In genomic region chr4:62550106-62550505, GRCh38 we compare ENCODE assay signal across 19 cellular contexts.
A peak's percentile ranks its signal among the peaks of the same experiment; 100 is the strongest.
DNase-seq lines count a peak whose midpoint lies in the region; ATAC-seq and TF ChIP-seq lines count a peak whose summit lies in the region.
"Had no signal": no experiment of that assay in that cellular context is flagged by ENCODE, and none has a peak within 500 bp of the region (broad histone marks: within the 10 kb centered on the region; RNA-seq: fewer than 3 reads in every experiment).

No MANE protein-coding gene starts in this region.

- no peak overlapping the region for H3K27ac Mint-ChIP-seq in neural progenitor cell
- H3K27ac Mint-ChIP-seq: CD14-positive monocyte; CD4-positive, alpha-beta T cell had no signal

- H3K27ac ChIP-seq in neural progenitor cell (no peak overlapping the region), ovary (no peak overlapping the region)
- H3K27ac ChIP-seq: 22Rv1; BLaER1 treated with 17β-estradiol and CSF1 and Interleukin-3, amounts not matched to agents 10 nM and 100 nM; GM23248 had no signal

- no peaks in the 10 kb centered on the region for H3F3A ChIP-seq in neural progenitor cell (ENCODE audit: low read depth)

- intact Hi-C loops in left colon (cut with DNase I, micrococcal nuclease): no loop called here
- intact Hi-C loops in ovary (cut with DNase I): no loop called here

- 84 to 91% (median 89%) methylated on average over 2 of the region's 2 CpGs for WGBS in ovary, 3 donors

- TF ChIP-seq CTCF in neural progenitor cell (IDR thresholded peaks at IDR 0.05) (no peak), ovary (IDR thresholded peaks at IDR 0.05) (no peak)

- H3K9ac ChIP-seq in neural progenitor cell: no peak overlapping the region
- H3K9ac ChIP-seq: BLaER1 treated with 17β-estradiol and CSF1 and Interleukin-3, amounts not matched to agents 10 nM and 100 nM; GM23248 had no signal

- TF ChIP-seq EP300 in ovary (IDR thresholded peaks at IDR 0.05): no peak

- no peaks in the 10 kb centered on the region for H3K36me3 ChIP-seq in neural progenitor cell
- H3K36me3 ChIP-seq in ovary: no peaks in the 10 kb centered on the region
- H3K36me3 ChIP-seq: BE2C; BLaER1 treated with 17β-estradiol and CSF1 and Interleukin-3, amounts not matched to agents 10 nM and 100 nM had no signal

- no peaks in the 10 kb centered on the region for H3K9me3 ChIP-seq in neural progenitor cell (ENCODE audit: low read depth)
- no peaks in the 10 kb centered on the region for H3K9me3 ChIP-seq in ovary
- H3K9me3 ChIP-seq: BE2C; BLaER1 treated with 17β-estradiol and CSF1 and Interleukin-3, amounts not matched to agents 10 nM and 100 nM had no signal

- no peak for TF ChIP-seq POLR2A in ovary (IDR thresholded peaks at IDR 0.05)

- no peaks in the 10 kb centered on the region for H3K27me3 Mint-ChIP-seq in neural progenitor cell (ENCODE audit: insufficient read depth, low read depth)
- H3K27me3 Mint-ChIP-seq: CD4-positive, alpha-beta T cell had no signal

- no peaks in the 10 kb centered on the region for H3K9me3 Mint-ChIP-seq in neural progenitor cell
- H3K9me3 Mint-ChIP-seq: H9 had no signal

- no peaks in the 10 kb centered on the region for H3K79me2 ChIP-seq in neural progenitor cell (ENCODE audit: low read depth)

- H3K36me3 Mint-ChIP-seq in neural progenitor cell: no peaks in the 10 kb centered on the region
- H3K36me3 Mint-ChIP-seq: CD14-positive monocyte had no signal

- no peaks in the 10 kb centered on the region for H4K20me1 ChIP-seq in neural progenitor cell (ENCODE audit: low read depth)
- H4K20me1 ChIP-seq: BLaER1 treated with 17β-estradiol and CSF1 and Interleukin-3, amounts not matched to agents 10 nM and 100 nM had no signal

- H3K4me3 Mint-ChIP-seq in neural progenitor cell: no peak overlapping the region
- H3K4me3 Mint-ChIP-seq: CD14-positive monocyte; CD4-positive, alpha-beta T cell; H9 had no signal

- no peak overlapping the region for H3K4me2 ChIP-seq in neural progenitor cell
- H3K4me2 ChIP-seq: BLaER1 treated with 17β-estradiol and CSF1 and Interleukin-3, amounts not matched to agents 10 nM and 100 nM had no signal

- H3K4me3 ChIP-seq in neural progenitor cell: no peak overlapping the region
- no peak overlapping the region for H3K4me3 ChIP-seq in ovary
- H3K4me3 ChIP-seq: BLaER1 treated with 17β-estradiol and CSF1 and Interleukin-3, amounts not matched to agents 10 nM and 100 nM; GM23248 had no signal

- H3K27me3 ChIP-seq in neural progenitor cell (no peaks in the 10 kb centered on the region), ovary (no peaks in the 10 kb centered on the region)
- H3K27me3 ChIP-seq: BE2C; BLaER1 treated with 17β-estradiol and CSF1 and Interleukin-3, amounts not matched to agents 10 nM and 100 nM had no signal

- DNase-seq in Ammon's horn (ENCODE audit: low spot score) (peak; percentile 10), left colon (no peak), neural progenitor cell (ENCODE audit: low spot score) (peak; percentile 16), ovary (no peak), SHP77 treated with DMSO at 0.1 percent for 48 hours (lab: John Stamatoyannopoulos, UW) (no peak)
- DNase-seq: BE2C; Calu3; CD4-positive, alpha-beta T cell; COR-L47; DMS53; DMS79 treated with DMSO at 0.1 percent for 48 hours; GF-D8; GM23248; H9 had no signal

- peaks cover 37% of the 10 kb centered on the region for H3K4me1 ChIP-seq in neural progenitor cell
- H3K4me1 ChIP-seq in ovary (ENCODE audit: insufficient read depth): no peaks in the 10 kb centered on the region
- H3K4me1 ChIP-seq: BE2C; BLaER1 treated with 17β-estradiol and CSF1 and Interleukin-3, amounts not matched to agents 10 nM and 100 nM had no signal

- H3K4me1 Mint-ChIP-seq in neural progenitor cell: peaks cover 20% of the 10 kb centered on the region
- H3K4me1 Mint-ChIP-seq: CD14-positive monocyte had no signal

- ATAC-seq in left colon: peak; percentile 45
- ATAC-seq in GM18873 (IDR thresholded peaks at IDR 0.05; ENCODE audit: low FRiP score, unreplicated experiment): no peak
- ATAC-seq: HCT116 had no signal

- H2AFZ ChIP-seq in neural progenitor cell (replicated peaks): no peak overlapping the region
- H2AFZ ChIP-seq: GM23248 had no signal

Comparison
In these comparisons a context has a peak if more than half of its experiments do, and no peak if none do; other contexts are left out.
1. DNase-seq: peak in Ammon's horn (single experiment) and neural progenitor cell (single experiment); none in left colon (0 of 2), ovary (0 of 5) and SHP77 treated with DMSO at 0.1 percent for 48 hours (single experiment).